In genomic region chr2:20267529-20267928, GRCh38 we compare ENCODE assay signal across 17 cellular contexts. TPM values are rescaled to one million over a fixed set of nuclear protein-coding genes. Genes with fewer than 3 reads are reported as not detected.
"Had no signal": no experiment of that assay in that cellular context is flagged by ENCODE, and none has a peak within 500 bp of the region (broad histone marks: within the 10 kb centered on the region; RNA-seq: fewer than 3 reads in every experiment).

No MANE protein-coding gene starts in this region.

- H3K9me3 Mint-ChIP-seq: activated naive CD4-positive, alpha-beta T cell treated with anti-CD3 and anti-CD28 coated beads, Interleukin-2, amount 50 U/mL, for 24 hours; activated T-cell treated with anti-CD3 and anti-CD28 coated beads, Interleukin-2, amount 50 U/mL, for 4 hours had no signal

- ATAC-seq: activated T-cell treated with anti-CD3 and anti-CD28 coated beads, Interleukin-2, amount 50 U/mL, for 4 hours; esophagus mucosa; gastrocnemius medialis; naive thymus-derived CD4-positive, alpha-beta T cell; upper lobe of right lung had no signal

- H3K4me3 Mint-ChIP-seq: activated naive CD4-positive, alpha-beta T cell treated with anti-CD3 and anti-CD28 coated beads, Interleukin-2, amount 50 U/mL, for 24 hours; activated T-cell treated with anti-CD3 and anti-CD28 coated beads, Interleukin-2, amount 50 U/mL, for 4 hours; naive thymus-derived CD4-positive, alpha-beta T cell had no signal

- DNase-seq: activated CD4-positive, alpha-beta T cell treated with anti-CD3 and anti-CD28 coated beads, Interleukin-2, amount 50 U/mL, for 1 hour; activated CD4-positive, CD25-positive, alpha-beta regulatory T cell; activated gamma-delta T cell; activated T-cell treated with anti-CD3 and anti-CD28 coated beads, Interleukin-2, amount 50 U/mL, for 4 hours; amniotic stem cell; effector CD4-positive, alpha-beta T cell; gastrocnemius medialis; head of caudate nucleus; mesenchymal stem cell; naive thymus-derived CD4-positive, alpha-beta T cell; ovary; stimulated activated naive CD4-positive, alpha-beta T cell; T-helper 1 cell; T1000; upper lobe of right lung had no signal

- H3K27me3 Mint-ChIP-seq: activated naive CD4-positive, alpha-beta T cell treated with anti-CD3 and anti-CD28 coated beads, Interleukin-2, amount 50 U/mL, for 24 hours; naive thymus-derived CD4-positive, alpha-beta T cell had no signal

RNA-seq across cellular contexts. Expression of gene SDC1, which starts 42.6 kb away (rescaled TPM):
- polyA plus RNA-seq: naive thymus-derived CD4-positive, alpha-beta T cell had no signal
